In genomic region chr10:88066876-88067275, GRCh38 we compare ENCODE assay signal across 11 cellular contexts.
DNase-seq lines count a peak whose midpoint lies in the region; ATAC-seq lines count a peak whose summit lies in the region.
"Had no signal": no experiment of that assay in that cellular context is flagged by ENCODE, and none has a peak within 500 bp of the region (broad histone marks: within the 10 kb centered on the region; RNA-seq: fewer than 3 reads in every experiment).

No MANE protein-coding gene starts in this region.

- H3K4me3 ChIP-seq in Karpas-422 (ENCODE audit: low read length) (peak overlapping the region; percentile 40; the same call in 1 of the 2 replicates), mesendoderm (ENCODE audit: low read length) (no peak overlapping the region)
- H3K4me3 ChIP-seq in naive thymus-derived CD4-positive, alpha-beta T cell (ENCODE audit: low read length), result no peak overlapping the region

- peak; percentile 54 for ATAC-seq in naive thymus-derived CD4-positive, alpha-beta T cell
- ATAC-seq in GM19328 (IDR thresholded peaks at IDR 0.05; ENCODE audit: unreplicated experiment) (no peak), GM18870 (IDR thresholded peaks at IDR 0.05; ENCODE audit: unreplicated experiment) (no peak), HG03457 (IDR thresholded peaks at IDR 0.05; ENCODE audit: unreplicated experiment) (no peak)

- H2BK5ac ChIP-seq in mesendoderm (ENCODE audit: low read length), result no peak overlapping the region

- POLR2A ChIA-PET in naive thymus-derived CD4-positive, alpha-beta T cell (lab: Charles Lee), result interaction anchor here (0.6 to 3.1 kb wide), 3 partner anchors 24 to 204 kb away, joined by 6 to 18 read pairs (median 15); partner anchors contain the start of genes KLLN and PTEN

- H4K20me1 ChIP-seq in Karpas-422 (ENCODE audit: insufficient read depth, low read depth, low read length), result no peaks in the 10 kb centered on the region

- DNase-seq in GF-D8 (lab: John Stamatoyannopoulos, UW) (peak; percentile 81), Karpas-422 (peak; percentile 85), mesendoderm (no peak)
- DNase-seq in naive thymus-derived CD4-positive, alpha-beta T cell, result peak in 7 of 9 donors; percentile 32 to 76 (median 69)
- DNase-seq: brain microvascular endothelial cell, NCI-H1694 treated with DMSO at 0.1 percent for 48 hours, SHP77 had no signal

- H4K8ac ChIP-seq in mesendoderm (ENCODE audit: low read depth, low read length), result no peak overlapping the region

- H3K79me1 ChIP-seq in mesendoderm (ENCODE audit: low read length), result no peaks in the 10 kb centered on the region

- peak overlapping the region; percentile 76 for H3K27ac Mint-ChIP-seq in activated naive CD8-positive, alpha-beta T cell
- H3K27ac Mint-ChIP-seq in naive thymus-derived CD4-positive, alpha-beta T cell, result peak overlapping the region in 8 of 9 donors; percentile 78 to 99 (median 95)

- no peaks in the 10 kb centered on the region for H3K27me3 Mint-ChIP-seq in activated naive CD8-positive, alpha-beta T cell
- peaks cover 0 to 14% (median 0%) of the 10 kb centered on the region in 5 donors for H3K27me3 Mint-ChIP-seq in naive thymus-derived CD4-positive, alpha-beta T cell

- H3K18ac ChIP-seq in mesendoderm (ENCODE audit: low read length), result no peak overlapping the region

- H3K79me2 ChIP-seq in Karpas-422 (ENCODE audit: low read length), result no peaks in the 10 kb centered on the region
- no peaks in the 10 kb centered on the region for H3K79me2 ChIP-seq in mesendoderm (ENCODE audit: control insufficient read depth, insufficient read depth, low read length)

- H2AFZ ChIP-seq in Karpas-422 (ENCODE audit: low read length), result no peak overlapping the region

- H3K4me1 Mint-ChIP-seq in activated naive CD8-positive, alpha-beta T cell (ENCODE audit: low read depth), result peaks cover 76% of the 10 kb centered on the region
- peaks cover 0 to 95% (median 85%) of the 10 kb centered on the region in 7 donors for H3K4me1 Mint-ChIP-seq in naive thymus-derived CD4-positive, alpha-beta T cell

- no peak overlapping the region for H4K5ac ChIP-seq in mesendoderm (ENCODE audit: low read length)

- CTCF ChIA-PET in naive thymus-derived CD4-positive, alpha-beta T cell (lab: Charles Lee), result interaction anchor here (0.5 to 0.9 kb wide), 5 partner anchors 110 to 1418 kb away, joined by 3 to 4 read pairs (median 4); no protein-coding TSS in a partner anchor

- H3K4ac ChIP-seq in mesendoderm (ENCODE audit: low read depth, low read length), result no peak overlapping the region

- intact Hi-C loops in naive thymus-derived CD4-positive, alpha-beta T cell (cut with micrococcal nuclease), result loop anchor here in 1 of 2 donors (1.0 to 5.0 kb wide), 4 partner anchors 14 to 248 kb away; partner anchors contain the start of gene ATAD1

- H3K27ac ChIP-seq in Karpas-422 (ENCODE audit: low read length) (peak overlapping the region; percentile 97), mesendoderm (ENCODE audit: low read depth, low read length) (no peak overlapping the region)
- H3K27ac ChIP-seq in naive thymus-derived CD4-positive, alpha-beta T cell (ENCODE audit: low read depth, low read length), result peak overlapping the region; percentile 67
- H3K27ac ChIP-seq: brain microvascular endothelial cell had no signal

- no peak overlapping the region for H3K56ac ChIP-seq in mesendoderm (ENCODE audit: low read length)

- H3K9ac ChIP-seq in Karpas-422 (ENCODE audit: low read length) (peak overlapping the region; percentile 59), mesendoderm (ENCODE audit: low read length) (no peak overlapping the region)

- H3K36me3 Mint-ChIP-seq in activated naive CD8-positive, alpha-beta T cell, result no peaks in the 10 kb centered on the region
- H3K36me3 Mint-ChIP-seq in naive thymus-derived CD4-positive, alpha-beta T cell, result peaks cover 0 to 11% (median 0%) of the 10 kb centered on the region in 5 donors

- H2BK120ac ChIP-seq in mesendoderm (ENCODE audit: low read depth, low read length), result no peak overlapping the region

- H3K27me3 ChIP-seq in Karpas-422 (ENCODE audit: low read length) (no peaks in the 10 kb centered on the region), mesendoderm (ENCODE audit: insufficient read depth, low read length, poor library complexity) (no peaks in the 10 kb centered on the region)
- no peaks in the 10 kb centered on the region for H3K27me3 ChIP-seq in naive thymus-derived CD4-positive, alpha-beta T cell (ENCODE audit: control insufficient read depth in 2 of 2, insufficient read depth in 2 of 2, low read length in 2 of 2)
- H3K27me3 ChIP-seq: brain microvascular endothelial cell had no signal

- H3K4me2 ChIP-seq in Karpas-422 (ENCODE audit: low read depth, low read length, poor library complexity, severe bottlenecking) (peak overlapping the region; percentile 51), mesendoderm (ENCODE audit: low read length) (no peak overlapping the region)

- no peaks in the 10 kb centered on the region for H3K9me3 Mint-ChIP-seq in activated naive CD8-positive, alpha-beta T cell (ENCODE audit: low read depth)
- H3K9me3 Mint-ChIP-seq in naive thymus-derived CD4-positive, alpha-beta T cell, result peaks cover 0 to 4% (median 0%) of the 10 kb centered on the region in 11 donors

- H3K4me1 ChIP-seq in Karpas-422 (ENCODE audit: low read length) (peaks cover 87% of the 10 kb centered on the region), mesendoderm (ENCODE audit: control insufficient read depth, low read depth, low read length) (no peaks in the 10 kb centered on the region)
- peaks cover 6 to 75% of the 10 kb centered on the region in 2 donors for H3K4me1 ChIP-seq in naive thymus-derived CD4-positive, alpha-beta T cell (ENCODE audit: control insufficient read depth in 2 of 2, insufficient read depth in 2 of 2, low read length in 2 of 2)

- no peak overlapping the region for H2BK15ac ChIP-seq in mesendoderm (replicated peaks; ENCODE audit: low read depth)

- no peak overlapping the region for H3K23ac ChIP-seq in mesendoderm (ENCODE audit: low read length)

- no CpG with 5 or more reads among the region's 6 CpGs for WGBS in mesendoderm (ENCODE audit: extremely low coverage, insufficient coverage, low lambda C conversion rate)

- no peak overlapping the region for H2AK5ac ChIP-seq in mesendoderm (ENCODE audit: low read length)

- H3K9me3 ChIP-seq in Karpas-422 (ENCODE audit: low read length), result no peaks in the 10 kb centered on the region
- H3K9me3 ChIP-seq in naive thymus-derived CD4-positive, alpha-beta T cell (ENCODE audit: control insufficient read depth in 2 of 3, low read length in 3 of 3), result no peaks in the 10 kb centered on the region

- H3K36me3 ChIP-seq in Karpas-422 (ENCODE audit: insufficient read depth, low read length), result no peaks in the 10 kb centered on the region
- no peaks in the 10 kb centered on the region for H3K36me3 ChIP-seq in naive thymus-derived CD4-positive, alpha-beta T cell (ENCODE audit: control insufficient read depth in 2 of 3, insufficient read depth in 3 of 3, low read length in 3 of 3)
- H3K36me3 ChIP-seq in mesendoderm (ENCODE audit: control insufficient read depth, insufficient read depth, low read length), result no peaks in the 10 kb centered on the region
- H3K36me3 ChIP-seq: brain microvascular endothelial cell had no signal

- H3K9me2 ChIP-seq in Karpas-422 (replicated peaks; ENCODE audit: insufficient read depth, low read length), result no peaks in the 10 kb centered on the region

- peak overlapping the region; percentile 62 for H3K4me3 Mint-ChIP-seq in activated naive CD8-positive, alpha-beta T cell
- H3K4me3 Mint-ChIP-seq in naive thymus-derived CD4-positive, alpha-beta T cell, result peak overlapping the region in 9 of 10 donors; percentile 54 to 79 (median 63)
